ENCODE assay signal across 9 cellular contexts in the genomic region with DNA sequence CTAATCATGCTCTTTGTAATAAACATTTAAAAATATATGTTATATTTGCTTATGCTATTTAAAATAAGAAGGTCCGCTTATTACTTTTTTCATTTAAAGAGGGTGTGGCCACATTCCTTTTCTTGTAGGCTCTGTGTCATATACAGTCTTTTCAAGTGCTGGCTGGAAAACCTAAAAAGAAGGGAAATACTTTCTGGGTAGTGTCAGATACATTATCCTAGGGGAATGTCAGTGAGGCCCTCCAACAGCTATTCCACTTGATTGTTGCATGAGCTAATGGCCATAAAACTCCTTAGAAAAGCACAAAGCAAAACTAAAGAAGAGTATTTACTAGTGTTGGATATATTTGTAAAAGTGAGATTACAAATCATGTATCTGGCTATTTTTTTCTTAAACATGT. TPM values are rescaled to one million over a fixed set of nuclear protein-coding genes. Genes with fewer than 3 reads are reported as not detected.
DNase-seq lines count a peak whose midpoint lies in the region; ATAC-seq, FAIRE-seq and TF ChIP-seq lines count a peak whose summit lies in the region.
"Had no signal": no experiment of that assay in that cellular context is flagged by ENCODE, and none has a peak within 500 bp of the region (broad histone marks: within the 10 kb centered on the region; RNA-seq: fewer than 3 reads in every experiment).

No MANE protein-coding gene starts in this region.

- ATAC-seq in GM18502 (IDR thresholded peaks at IDR 0.05; ENCODE audit: poor library complexity, unreplicated experiment): no peak

- H3K9ac ChIP-seq in keratinocyte (ENCODE audit: control insufficient read depth, extremely low read depth, insufficient read depth, low read length): peak overlapping the region; percentile 94

- H3K27ac ChIP-seq in keratinocyte (ENCODE audit: control insufficient read depth, insufficient read depth, low read length) (peak overlapping the region; percentile 97), thyroid gland (peak overlapping the region; percentile 71 to 82 (median 77))
- H3K27ac ChIP-seq: C4-2B had no signal

- H3K4me3 ChIP-seq in keratinocyte (ENCODE audit: control insufficient read depth in 2 of 3, extremely low read depth in 1 of 3, insufficient read depth in 2 of 3, low read depth in 1 of 3, low read length in 3 of 3) (peak overlapping the region; percentile 70 to 98 (median 94)), thyroid gland (replicated peaks in 1 of 3) (peak overlapping the region in 2 of 3 donors; percentile 39 to 59)

- no peak overlapping the region for H2AFZ ChIP-seq in keratinocyte (ENCODE audit: control insufficient read depth, low read length)

- H3K79me2 ChIP-seq in keratinocyte (ENCODE audit: control insufficient read depth, insufficient read depth, low read length): peaks cover 53% of the 10 kb centered on the region

- peak overlapping the region; percentile 84 for H3K4me3 Mint-ChIP-seq in activated CD4-positive, alpha-beta T cell treated with anti-CD3 and anti-CD28 coated beads, Interleukin-2, amount 10 ng/mL, durations not matched to agents 7 days and 5 days

- dilution Hi-C loops in keratinocyte (cut with MboI; ENCODE audit: extremely low pct_ligation_motif_present, low sequenced_read_pairs): no loop called here

- no peak for DNase-seq in activated CD4-positive, alpha-beta T cell treated with anti-CD3 and anti-CD28 coated beads, Interleukin-2, amount 10 ng/mL, durations not matched to agents 7 days and 5 days
- no peak for DNase-seq in activated CD4-positive, alpha-beta T cell treated with anti-CD3 and anti-CD28 coated beads, Interleukin-2, amount 50 U/mL, for 4 hours
- peak; percentile 67 for DNase-seq in amniotic epithelial cell (ENCODE audit: low read depth)
- DNase-seq in keratinocyte (ENCODE audit: low read depth, low spot score): no peak
- no peak for DNase-seq in thyroid gland
- no peak for DNase-seq in NOMO-1 treated with dmso at 0.1 percent for 144 hours (lab: John Stamatoyannopoulos, UW; ENCODE audit: unreplicated experiment)
- DNase-seq in NCI-H146 treated with DMSO at 0.1 percent for 48 hours (lab: John Stamatoyannopoulos, UW; ENCODE audit: unreplicated experiment): no peak

- CTCF ChIA-PET in activated CD4-positive, alpha-beta T cell treated with anti-CD3 and anti-CD28 coated beads, Interleukin-2, amount 10 ng/mL, durations not matched to agents 7 days and 5 days (lab: Charles Lee): interaction anchor here (0.9 to 1.4 kb wide), 6 partner anchors 18 to 45 kb away, joined by 3 to 6 read pairs (median 3); no protein-coding TSS in a partner anchor

- intact Hi-C loops in thyroid gland (cut with DNase I): no loop called here

- H3K4me1 Mint-ChIP-seq in activated CD4-positive, alpha-beta T cell treated with anti-CD3 and anti-CD28 coated beads, Interleukin-2, amount 10 ng/mL, durations not matched to agents 7 days and 5 days: peaks cover 75% of the 10 kb centered on the region

- WGBS in thyroid gland, 2 donors: 44 to 62% methylated on average over 1 of the region's 1 CpG

- H3K27me3 ChIP-seq in keratinocyte (ENCODE audit: control insufficient read depth, extremely low read depth, insufficient read depth, low read length) (no peaks in the 10 kb centered on the region), thyroid gland (no peaks in the 10 kb centered on the region)

- H3K9me3 ChIP-seq in keratinocyte (ENCODE audit: control insufficient read depth, low read depth, low read length) (no peaks in the 10 kb centered on the region), thyroid gland (no peaks in the 10 kb centered on the region)

- no peak for TF ChIP-seq CTCF in keratinocyte (optimal IDR thresholded peaks at IDR 0.05 in 1 of 3, IDR thresholded peaks at IDR 0.05 in 1 of 3, conservative IDR thresholded peaks at IDR 0.05 in 1 of 3; ENCODE audit: extremely low read depth in 1 of 3, insufficient read depth in 2 of 3, low read length in 3 of 3)
- no peak for TF ChIP-seq CTCF in thyroid gland (IDR thresholded peaks at IDR 0.05)

- peaks cover 2 to 17% of the 10 kb centered on the region in 2 experiments for H3K36me3 ChIP-seq in keratinocyte (ENCODE audit: control insufficient read depth in 2 of 2, extremely low read depth in 1 of 2, insufficient read depth in 2 of 2, low read length in 2 of 2)
- no peaks in the 10 kb centered on the region for H3K36me3 ChIP-seq in thyroid gland

- H3K4me1 ChIP-seq in keratinocyte (ENCODE audit: control insufficient read depth, extremely low read depth, insufficient read depth, low read length) (peaks cover 60% of the 10 kb centered on the region), thyroid gland (peaks cover 36 to 70% of the 10 kb centered on the region in 2 donors)

- peaks cover 18% of the 10 kb centered on the region for H3K36me3 Mint-ChIP-seq in activated CD4-positive, alpha-beta T cell treated with anti-CD3 and anti-CD28 coated beads, Interleukin-2, amount 10 ng/mL, durations not matched to agents 7 days and 5 days (ENCODE audit: low read depth)

- TF ChIP-seq POLR2A in thyroid gland (IDR thresholded peaks at IDR 0.05): no peak

- FAIRE-seq in keratinocyte (lab: Jason Lieb, UNC): peak; percentile 52

- H3K4me2 ChIP-seq in keratinocyte (ENCODE audit: control insufficient read depth, extremely low read depth, insufficient read depth, low read depth, low read length): peak overlapping the region; percentile 84

- H4K20me1 ChIP-seq in keratinocyte (ENCODE audit: control insufficient read depth, extremely low read depth, insufficient read depth, low read length): peaks cover 19% of the 10 kb centered on the region

- no peaks in the 10 kb centered on the region for H3K27me3 Mint-ChIP-seq in activated CD4-positive, alpha-beta T cell treated with anti-CD3 and anti-CD28 coated beads, Interleukin-2, amount 10 ng/mL, durations not matched to agents 7 days and 5 days

- peak overlapping the region; percentile 88 for H3K27ac Mint-ChIP-seq in activated CD4-positive, alpha-beta T cell treated with anti-CD3 and anti-CD28 coated beads, Interleukin-2, amount 10 ng/mL, durations not matched to agents 7 days and 5 days

- H3K9me3 Mint-ChIP-seq in activated CD4-positive, alpha-beta T cell treated with anti-CD3 and anti-CD28 coated beads, Interleukin-2, amount 10 ng/mL, durations not matched to agents 7 days and 5 days: no peaks in the 10 kb centered on the region

- POLR2A ChIA-PET in activated CD4-positive, alpha-beta T cell treated with anti-CD3 and anti-CD28 coated beads, Interleukin-2, amount 10 ng/mL, durations not matched to agents 7 days and 5 days (lab: Charles Lee): no interaction called here

- H3K9me1 ChIP-seq in keratinocyte (ENCODE audit: control insufficient read depth, extremely low read depth, insufficient read depth, low read length): no peaks in the 10 kb centered on the region

RNA-seq across cellular contexts. Expression of gene ANXA1, which starts 0.8 kb away (rescaled TPM):
- total RNA-seq in activated CD4-positive, alpha-beta T cell treated with anti-CD3 and anti-CD28 coated beads, Interleukin-2, amount 10 ng/mL, durations not matched to agents 7 days and 5 days: 100 to 1,000 TPM; 106 to 116 TPM
- 972 to 1,449 TPM (median 1,028 TPM) in 3 replicates for polyA plus RNA-seq in keratinocyte
- polyA plus RNA-seq in keratinocyte (2011; ENCODE audit: low read depth): 1,388 TPM
- polyA plus RNA-seq in keratinocyte (2011; cell fraction: cytosol; rRNA removed): 750 and 1,475 TPM in 2 replicates
- 1,170 and 1,541 TPM in 2 replicates for polyA plus RNA-seq in keratinocyte (2011; cell fraction: nucleus; rRNA removed)
- 740 and 1,721 TPM in 2 replicates for polyA plus RNA-seq in keratinocyte (2012; ENCODE audit: low replicate concordance)
- 121 to 703 TPM (median 426 TPM) in 3 replicates for polyA minus RNA-seq in keratinocyte
- 323 TPM for polyA minus RNA-seq in keratinocyte (2011; cell fraction: cytosol; rRNA and poly(A)+ RNA removed)
- 533 and 965 TPM in 2 replicates for polyA minus RNA-seq in keratinocyte (2011; cell fraction: nucleus; rRNA and poly(A)+ RNA removed)
- total RNA-seq in thyroid gland: 100 to 1,000 TPM; 236 to 442 (median 247) TPM
